11 cellular contexts compared by ENCODE assay signal in the genomic region with DNA sequence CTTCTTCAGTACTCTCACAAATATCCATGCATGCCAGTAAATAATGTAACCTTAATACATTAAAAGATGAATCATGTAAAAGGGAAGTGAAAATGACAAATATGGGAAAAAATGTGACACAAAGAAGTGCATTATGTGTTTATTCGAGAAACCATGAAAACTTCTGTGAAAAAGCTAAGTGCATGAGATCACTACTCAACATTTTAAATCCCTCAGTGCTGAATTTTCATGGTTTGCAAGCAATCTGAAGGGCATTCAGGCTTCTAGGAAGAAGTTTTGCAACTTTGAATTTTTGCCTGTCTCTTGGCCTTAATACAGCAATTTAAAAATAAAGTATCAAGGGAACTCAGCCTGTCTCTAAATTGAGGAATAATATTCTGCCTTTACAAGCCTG.
DNase-seq lines count a peak whose midpoint lies in the region; ATAC-seq and TF ChIP-seq lines count a peak whose summit lies in the region.
"Had no signal": no experiment of that assay in that cellular context is flagged by ENCODE, and none has a peak within 500 bp of the region (broad histone marks: within the 10 kb centered on the region; RNA-seq: fewer than 3 reads in every experiment).

No MANE protein-coding gene starts in this region.

- in situ Hi-C loops in HAP-1 (cut with MboI; ENCODE audit: low sequenced_read_pairs) (no loop called here), gastrocnemius medialis (cut with MboI; ENCODE audit: low sequenced_read_pairs in 4 of 4) (no loop called here)

- intact Hi-C loops in HCT116 (cut with micrococcal nuclease), result no loop called here
- intact Hi-C loops in gastrocnemius medialis (cut with DNase I; ENCODE audit: low total_unique reads), result no loop called here

- DNase-seq in HCT116 (ENCODE audit: low read depth, low spot score) (no peak), SW 1271 (lab: John Stamatoyannopoulos, UW) (peak; percentile 43 to 60), foreskin keratinocyte (peak; percentile 57 to 80), HAP-1 (ENCODE audit: low spot score in 2 of 2) (no peak), gastrocnemius medialis (no peak)
- DNase-seq in stimulated activated effector memory CD8-positive, alpha-beta T cell treated with anti-CD3 and anti-CD28 coated beads, Interleukin-12 subunit alpha, Interleukin-12 subunit beta, amount 100 ng/mL, for 72 hours (ENCODE audit: low spot score in 2 of 2), result no peak
- DNase-seq: activated CD4-positive, alpha-beta T cell treated with anti-CD3 and anti-CD28 coated beads, Interleukin-2, amount 50 U/mL, for 48 hours; effector memory CD4-positive, alpha-beta T cell; nephron progenitor cell had no signal

- no peak for ATAC-seq in HCT116
- peak; percentile 62 for ATAC-seq in foreskin keratinocyte
- ATAC-seq in stimulated activated effector memory CD8-positive, alpha-beta T cell treated with anti-CD3 and anti-CD28 coated beads, Interleukin-12 subunit alpha, Interleukin-12 subunit beta, amount 100 ng/mL, for 72 hours, result peak; percentile 31
- no peak for ATAC-seq in HG02852 (IDR thresholded peaks at IDR 0.05; ENCODE audit: unreplicated experiment)
- no peak for ATAC-seq in gastrocnemius medialis
- ATAC-seq in GM21619 (IDR thresholded peaks at IDR 0.05; ENCODE audit: unreplicated experiment), result no peak

- no peak for TF ChIP-seq POLR2A in HCT116 (IDR thresholded peaks at IDR 0.05; ENCODE audit: borderline replicate concordance, extremely low read depth, insufficient read depth, insufficient read length)
- no peak for TF ChIP-seq POLR2A in gastrocnemius medialis (IDR thresholded peaks at IDR 0.05)

- H3K9me2 ChIP-seq in HCT116 (ENCODE audit: insufficient read depth), result no peaks in the 10 kb centered on the region

- no peaks in the 10 kb centered on the region for H3K9me3 Mint-ChIP-seq in stimulated activated effector memory CD8-positive, alpha-beta T cell treated with anti-CD3 and anti-CD28 coated beads, Interleukin-12 subunit alpha, Interleukin-12 subunit beta, amount 100 ng/mL, for 72 hours
- H3K9me3 Mint-ChIP-seq: nephron progenitor cell had no signal

- no peaks in the 10 kb centered on the region for H4K20me1 ChIP-seq in HCT116 (ENCODE audit: insufficient read depth)

- no peak overlapping the region for H3K9ac ChIP-seq in HCT116 (ENCODE audit: low read length)

- TF ChIP-seq RAD21 in HCT116 (IDR thresholded peaks at IDR 0.05; ENCODE audit: low read depth), result no peak

- CTCF ChIA-PET in HCT116 (lab: Charles Lee), result no interaction called here

- peak overlapping the region; percentile 26 for H2AFZ ChIP-seq in HCT116 (ENCODE audit: low read depth, low read length, poor library complexity, severe bottlenecking)

- no peak overlapping the region for H3K27ac Mint-ChIP-seq in stimulated activated effector memory CD8-positive, alpha-beta T cell treated with anti-CD3 and anti-CD28 coated beads, Interleukin-12 subunit alpha, Interleukin-12 subunit beta, amount 100 ng/mL, for 72 hours
- H3K27ac Mint-ChIP-seq: nephron progenitor cell had no signal

- no peak overlapping the region for H3K4me3 ChIP-seq in HCT116 (replicated peaks in 1 of 2; ENCODE audit: low read depth in 1 of 2, low read length in 2 of 2)
- no peak overlapping the region for H3K4me3 ChIP-seq in HAP-1
- H3K4me3 ChIP-seq in gastrocnemius medialis, result no peak overlapping the region

- H3K36me3 Mint-ChIP-seq in stimulated activated effector memory CD8-positive, alpha-beta T cell treated with anti-CD3 and anti-CD28 coated beads, Interleukin-12 subunit alpha, Interleukin-12 subunit beta, amount 100 ng/mL, for 72 hours, result no peaks in the 10 kb centered on the region

- no peak for TF ChIP-seq CTCF in HCT116 (IDR thresholded peaks at IDR 0.05 in 2 of 3, conservative IDR thresholded peaks at IDR 0.05 in 1 of 3; ENCODE audit: borderline replicate concordance in 1 of 3, insufficient read depth in 1 of 3, low read depth in 2 of 3, low read length in 2 of 3)
- TF ChIP-seq CTCF in foreskin keratinocyte (conservative IDR thresholded peaks at IDR 0.05), result no peak
- no peak for TF ChIP-seq CTCF in gastrocnemius medialis (IDR thresholded peaks at IDR 0.05 in 4 of 5, conservative IDR thresholded peaks at IDR 0.05 in 1 of 5)

- H3K27me3 ChIP-seq in HCT116 (ENCODE audit: insufficient read depth, low read length), result no peaks in the 10 kb centered on the region
- H3K27me3 ChIP-seq in foreskin keratinocyte, result no peaks in the 10 kb centered on the region
- no peaks in the 10 kb centered on the region for H3K27me3 ChIP-seq in HAP-1 (ENCODE audit: low read depth)
- no peaks in the 10 kb centered on the region for H3K27me3 ChIP-seq in gastrocnemius medialis

- no peak overlapping the region for H3K4me2 ChIP-seq in HCT116 (ENCODE audit: low read length)

- POLR2A ChIA-PET in HCT116 (lab: Charles Lee), result no interaction called here

- H3K27ac ChIP-seq in HCT116 (ENCODE audit: low read depth, low read length) (no peak overlapping the region), foreskin keratinocyte (peak overlapping the region; percentile 19), gastrocnemius medialis (no peak overlapping the region)

- RAD21 ChIA-PET in HCT116 (lab: Charles Lee; ENCODE audit: low non-redundant PET in 1 of 2, low total read pairs in 2 of 2, uncharacterized antibody in 2 of 2, unreplicated experiment in 2 of 2), result no interaction called here

- H3K9me3 ChIP-seq in HCT116 (ENCODE audit: control insufficient read depth in 1 of 2, insufficient read depth in 1 of 2, low read depth in 1 of 2, low read length in 2 of 2) (no peaks in the 10 kb centered on the region), HAP-1 (no peaks in the 10 kb centered on the region), gastrocnemius medialis (no peaks in the 10 kb centered on the region)

- peaks cover 0 to 7% of the 10 kb centered on the region in 2 experiments; a peak in 1 of 4 replicates for H3K4me1 ChIP-seq in HCT116 (ENCODE audit: control insufficient read depth in 1 of 2, insufficient read depth in 2 of 2, low read length in 2 of 2)
- peaks cover 17% of the 10 kb centered on the region for H3K4me1 ChIP-seq in foreskin keratinocyte
- no peaks in the 10 kb centered on the region for H3K4me1 ChIP-seq in HAP-1
- H3K4me1 ChIP-seq in gastrocnemius medialis, result peaks cover 0 to 4% of the 10 kb centered on the region in 2 donors

- no peaks in the 10 kb centered on the region for H3K79me2 ChIP-seq in HCT116 (ENCODE audit: insufficient read depth, low read length)

- BruUV-seq in HCT116 (replicated peaks; lab: Mats Ljungman, UMichigan), result no TSS peak

- H3K4me1 Mint-ChIP-seq in stimulated activated effector memory CD8-positive, alpha-beta T cell treated with anti-CD3 and anti-CD28 coated beads, Interleukin-12 subunit alpha, Interleukin-12 subunit beta, amount 100 ng/mL, for 72 hours, result no peaks in the 10 kb centered on the region
- H3K4me1 Mint-ChIP-seq: nephron progenitor cell had no signal

- H3K36me3 ChIP-seq in HCT116 (ENCODE audit: control insufficient read depth in 1 of 2, insufficient read depth in 2 of 2, low read length in 2 of 2), result no peaks in the 10 kb centered on the region
- H3K36me3 ChIP-seq in HAP-1 (replicated peaks), result no peaks in the 10 kb centered on the region
- H3K36me3 ChIP-seq in gastrocnemius medialis, result no peaks in the 10 kb centered on the region

- no peak overlapping the region for H3K4me3 Mint-ChIP-seq in stimulated activated effector memory CD8-positive, alpha-beta T cell treated with anti-CD3 and anti-CD28 coated beads, Interleukin-12 subunit alpha, Interleukin-12 subunit beta, amount 100 ng/mL, for 72 hours
- H3K4me3 Mint-ChIP-seq: nephron progenitor cell had no signal

TF ChIP-seq in HCT116, 20 proteins besides CTCF, POLR2A, EP300 and RAD21:
- TF ChIP-seq POLR2AphosphoS5 (IDR thresholded peaks at IDR 0.05; ENCODE audit: low read depth, low read length), result no peak
- no peak for TF ChIP-seq SP1 (IDR thresholded peaks at IDR 0.05; ENCODE audit: low read depth)
- TF ChIP-seq TCF7L2 (IDR thresholded peaks at IDR 0.05; ENCODE audit: borderline replicate concordance, extremely low read depth, insufficient read depth, insufficient read length), result no peak
- no peak for TF ChIP-seq ZFX (IDR thresholded peaks at IDR 0.05)

Comparison
In these comparisons a context has a peak if more than half of its experiments do, and no peak if none do; other contexts are left out.
1. ATAC-seq: peak in foreskin keratinocyte (single experiment) and stimulated activated effector memory CD8-positive, alpha-beta T cell treated with anti-CD3 and anti-CD28 coated beads, Interleukin-12 subunit alpha, Interleukin-12 subunit beta, amount 100 ng/mL, for 72 hours (single experiment); none in HCT116 (single experiment), HG02852 (single experiment), gastrocnemius medialis (0 of 2) and GM21619 (single experiment).
2. DNase-seq: peak in SW 1271 (2 of 2) and foreskin keratinocyte (2 of 2); none in HCT116 (single experiment), stimulated activated effector memory CD8-positive, alpha-beta T cell treated with anti-CD3 and anti-CD28 coated beads, Interleukin-12 subunit alpha, Interleukin-12 subunit beta, amount 100 ng/mL, for 72 hours (0 of 2), HAP-1 (0 of 2) and gastrocnemius medialis (0 of 2).